1 cellular context compared by ENCODE assay signal in the genomic region with DNA sequence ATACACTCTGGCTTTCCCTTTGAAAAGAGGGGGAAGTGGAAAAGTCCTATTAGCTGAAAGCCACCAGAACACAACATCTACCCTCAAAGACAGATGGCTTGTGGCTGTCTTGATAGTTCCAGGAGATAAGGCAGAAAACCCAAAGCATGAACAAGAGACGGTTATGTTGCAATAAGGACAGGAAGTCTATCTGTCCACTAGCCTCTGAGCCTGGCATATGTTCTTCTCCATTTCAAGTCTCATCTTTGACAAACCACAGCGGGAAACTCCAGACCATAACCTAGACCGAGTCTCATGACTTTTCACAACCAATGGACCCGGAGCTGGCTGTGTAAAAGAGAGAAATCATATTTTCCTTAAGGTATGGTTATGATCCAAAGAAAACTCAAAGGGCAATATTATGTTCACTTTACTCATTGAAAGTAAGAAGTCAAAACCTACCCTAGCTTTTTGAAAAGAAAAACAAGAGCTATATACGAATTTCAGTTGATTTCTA.
A peak's percentile ranks its signal among the peaks of the same experiment; 100 is the strongest.
TF ChIP-seq lines count a peak whose summit lies in the region.

No MANE protein-coding gene starts in this region.

TF ChIP-seq in GM12878, 131 proteins besides CTCF, POLR2A, EP300 and RAD21 (continued from another document and continues in another):
- TF ChIP-seq, protein P1, sequence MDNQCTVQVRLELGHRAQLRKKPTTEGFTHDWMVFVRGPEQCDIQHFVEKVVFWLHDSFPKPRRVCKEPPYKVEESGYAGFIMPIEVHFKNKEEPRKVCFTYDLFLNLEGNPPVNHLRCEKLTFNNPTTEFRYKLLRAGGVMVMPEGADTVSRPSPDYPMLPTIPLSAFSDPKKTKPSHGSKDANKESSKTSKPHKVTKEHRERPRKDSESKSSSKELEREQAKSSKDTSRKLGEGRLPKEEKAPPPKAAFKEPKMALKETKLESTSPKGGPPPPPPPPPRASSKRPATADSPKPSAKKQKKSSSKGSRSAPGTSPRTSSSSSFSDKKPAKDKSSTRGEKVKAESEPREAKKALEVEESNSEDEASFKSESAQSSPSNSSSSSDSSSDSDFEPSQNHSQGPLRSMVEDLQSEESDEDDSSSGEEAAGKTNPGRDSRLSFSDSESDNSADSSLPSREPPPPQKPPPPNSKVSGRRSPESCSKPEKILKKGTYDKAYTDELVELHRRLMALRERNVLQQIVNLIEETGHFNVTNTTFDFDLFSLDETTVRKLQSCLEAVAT (IDR thresholded peaks at IDR 0.05) = no peak
- TF ChIP-seq, protein P2, sequence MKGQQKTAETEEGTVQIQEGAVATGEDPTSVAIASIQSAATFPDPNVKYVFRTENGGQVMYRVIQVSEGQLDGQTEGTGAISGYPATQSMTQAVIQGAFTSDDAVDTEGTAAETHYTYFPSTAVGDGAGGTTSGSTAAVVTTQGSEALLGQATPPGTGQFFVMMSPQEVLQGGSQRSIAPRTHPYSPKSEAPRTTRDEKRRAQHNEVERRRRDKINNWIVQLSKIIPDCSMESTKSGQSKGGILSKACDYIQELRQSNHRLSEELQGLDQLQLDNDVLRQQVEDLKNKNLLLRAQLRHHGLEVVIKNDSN (IDR thresholded peaks at IDR 0.05; ENCODE audit: borderline replicate concordance, extremely low read length, insufficient read depth, low read depth, low read length) = no peak
- TF ChIP-seq ZBED1 (IDR thresholded peaks at IDR 0.05; ENCODE audit: borderline replicate concordance) (peak; percentile 45; the same call in 1 of the 2 replicates), RELA (IDR thresholded peaks at IDR 0.05; ENCODE audit: borderline replicate concordance, partially characterized antibody) (peak; percentile 75), ATF7 (IDR thresholded peaks at IDR 0.05; ENCODE audit: low read depth) (peak; percentile 26; the same call in 1 of the 2 replicates), RAD51 (IDR thresholded peaks at IDR 0.05) (peak; percentile 33; the same call in 1 of the 2 replicates), NRF1 (conservative IDR thresholded peaks at IDR 0.05; ENCODE audit: low read depth, low read length) (no peak), BACH1 (IDR thresholded peaks at IDR 0.05; ENCODE audit: borderline replicate concordance) (0 out of 2 replicates have a peak, but pooled peaks have one; percentile 17), SPI1 (IDR thresholded peaks at IDR 0.05; ENCODE audit: borderline replicate concordance, insufficient read depth, low read depth, low read length) (peak; percentile 68), FOXM1 (IDR thresholded peaks at IDR 0.05; ENCODE audit: low read depth, low read length) (0 out of 2 replicates have a peak, but pooled peaks have one; percentile 33), SMAD1 (IDR thresholded peaks at IDR 0.05; ENCODE audit: low read depth, partially characterized antibody) (no peak)
- TF ChIP-seq, protein P3, sequence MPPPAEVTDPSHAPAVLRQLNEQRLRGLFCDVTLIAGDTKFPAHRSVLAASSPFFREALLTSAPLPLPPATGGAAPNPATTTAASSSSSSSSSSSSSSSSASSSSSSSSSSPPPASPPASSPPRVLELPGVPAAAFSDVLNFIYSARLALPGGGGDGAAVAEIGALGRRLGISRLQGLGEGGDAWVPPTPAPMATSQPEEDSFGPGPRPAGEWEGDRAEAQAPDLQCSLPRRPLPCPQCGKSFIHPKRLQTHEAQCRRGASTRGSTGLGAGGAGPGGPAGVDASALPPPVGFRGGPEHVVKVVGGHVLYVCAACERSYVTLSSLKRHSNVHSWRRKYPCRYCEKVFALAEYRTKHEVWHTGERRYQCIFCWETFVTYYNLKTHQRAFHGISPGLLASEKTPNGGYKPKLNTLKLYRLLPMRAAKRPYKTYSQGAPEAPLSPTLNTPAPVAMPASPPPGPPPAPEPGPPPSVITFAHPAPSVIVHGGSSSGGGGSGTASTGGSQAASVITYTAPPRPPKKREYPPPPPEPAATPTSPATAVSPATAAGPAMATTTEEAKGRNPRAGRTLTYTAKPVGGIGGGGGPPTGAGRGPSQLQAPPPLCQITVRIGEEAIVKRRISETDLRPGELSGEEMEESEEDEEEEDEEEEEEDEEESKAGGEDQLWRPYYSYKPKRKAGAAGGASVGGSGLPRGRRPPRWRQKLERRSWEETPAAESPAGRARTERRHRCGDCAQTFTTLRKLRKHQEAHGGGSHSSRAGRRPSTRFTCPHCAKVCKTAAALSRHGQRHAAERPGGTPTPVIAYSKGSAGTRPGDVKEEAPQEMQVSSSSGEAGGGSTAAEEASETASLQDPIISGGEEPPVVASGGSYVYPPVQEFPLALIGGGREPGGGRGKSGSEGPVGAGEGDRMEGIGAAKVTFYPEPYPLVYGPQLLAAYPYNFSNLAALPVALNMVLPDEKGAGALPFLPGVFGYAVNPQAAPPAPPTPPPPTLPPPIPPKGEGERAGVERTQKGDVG (CRISPR knock-in tag; IDR thresholded peaks at IDR 0.05) = no peak
- TF ChIP-seq, protein P4, sequence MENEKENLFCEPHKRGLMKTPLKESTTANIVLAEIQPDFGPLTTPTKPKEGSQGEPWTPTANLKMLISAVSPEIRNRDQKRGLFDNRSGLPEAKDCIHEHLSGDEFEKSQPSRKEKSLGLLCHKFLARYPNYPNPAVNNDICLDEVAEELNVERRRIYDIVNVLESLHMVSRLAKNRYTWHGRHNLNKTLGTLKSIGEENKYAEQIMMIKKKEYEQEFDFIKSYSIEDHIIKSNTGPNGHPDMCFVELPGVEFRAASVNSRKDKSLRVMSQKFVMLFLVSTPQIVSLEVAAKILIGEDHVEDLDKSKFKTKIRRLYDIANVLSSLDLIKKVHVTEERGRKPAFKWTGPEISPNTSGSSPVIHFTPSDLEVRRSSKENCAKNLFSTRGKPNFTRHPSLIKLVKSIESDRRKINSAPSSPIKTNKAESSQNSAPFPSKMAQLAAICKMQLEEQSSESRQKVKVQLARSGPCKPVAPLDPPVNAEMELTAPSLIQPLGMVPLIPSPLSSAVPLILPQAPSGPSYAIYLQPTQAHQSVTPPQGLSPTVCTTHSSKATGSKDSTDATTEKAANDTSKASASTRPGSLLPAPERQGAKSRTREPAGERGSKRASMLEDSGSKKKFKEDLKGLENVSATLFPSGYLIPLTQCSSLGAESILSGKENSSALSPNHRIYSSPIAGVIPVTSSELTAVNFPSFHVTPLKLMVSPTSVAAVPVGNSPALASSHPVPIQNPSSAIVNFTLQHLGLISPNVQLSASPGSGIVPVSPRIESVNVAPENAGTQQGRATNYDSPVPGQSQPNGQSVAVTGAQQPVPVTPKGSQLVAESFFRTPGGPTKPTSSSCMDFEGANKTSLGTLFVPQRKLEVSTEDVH (IDR thresholded peaks at IDR 0.05; ENCODE audit: low read depth, partially characterized antibody) = no peak
- TF ChIP-seq, protein P5, sequence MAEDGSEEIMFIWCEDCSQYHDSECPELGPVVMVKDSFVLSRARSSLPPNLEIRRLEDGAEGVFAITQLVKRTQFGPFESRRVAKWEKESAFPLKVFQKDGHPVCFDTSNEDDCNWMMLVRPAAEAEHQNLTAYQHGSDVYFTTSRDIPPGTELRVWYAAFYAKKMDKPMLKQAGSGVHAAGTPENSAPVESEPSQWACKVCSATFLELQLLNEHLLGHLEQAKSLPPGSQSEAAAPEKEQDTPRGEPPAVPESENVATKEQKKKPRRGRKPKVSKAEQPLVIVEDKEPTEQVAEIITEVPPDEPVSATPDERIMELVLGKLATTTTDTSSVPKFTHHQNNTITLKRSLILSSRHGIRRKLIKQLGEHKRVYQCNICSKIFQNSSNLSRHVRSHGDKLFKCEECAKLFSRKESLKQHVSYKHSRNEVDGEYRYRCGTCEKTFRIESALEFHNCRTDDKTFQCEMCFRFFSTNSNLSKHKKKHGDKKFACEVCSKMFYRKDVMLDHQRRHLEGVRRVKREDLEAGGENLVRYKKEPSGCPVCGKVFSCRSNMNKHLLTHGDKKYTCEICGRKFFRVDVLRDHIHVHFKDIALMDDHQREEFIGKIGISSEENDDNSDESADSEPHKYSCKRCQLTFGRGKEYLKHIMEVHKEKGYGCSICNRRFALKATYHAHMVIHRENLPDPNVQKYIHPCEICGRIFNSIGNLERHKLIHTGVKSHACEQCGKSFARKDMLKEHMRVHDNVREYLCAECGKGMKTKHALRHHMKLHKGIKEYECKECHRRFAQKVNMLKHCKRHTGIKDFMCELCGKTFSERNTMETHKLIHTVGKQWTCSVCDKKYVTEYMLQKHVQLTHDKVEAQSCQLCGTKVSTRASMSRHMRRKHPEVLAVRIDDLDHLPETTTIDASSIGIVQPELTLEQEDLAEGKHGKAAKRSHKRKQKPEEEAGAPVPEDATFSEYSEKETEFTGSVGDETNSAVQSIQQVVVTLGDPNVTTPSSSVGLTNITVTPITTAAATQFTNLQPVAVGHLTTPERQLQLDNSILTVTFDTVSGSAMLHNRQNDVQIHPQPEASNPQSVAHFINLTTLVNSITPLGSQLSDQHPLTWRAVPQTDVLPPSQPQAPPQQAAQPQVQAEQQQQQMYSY (CRISPR knock-in tag; IDR thresholded peaks at IDR 0.05) = no peak
- TF ChIP-seq, protein P6, sequence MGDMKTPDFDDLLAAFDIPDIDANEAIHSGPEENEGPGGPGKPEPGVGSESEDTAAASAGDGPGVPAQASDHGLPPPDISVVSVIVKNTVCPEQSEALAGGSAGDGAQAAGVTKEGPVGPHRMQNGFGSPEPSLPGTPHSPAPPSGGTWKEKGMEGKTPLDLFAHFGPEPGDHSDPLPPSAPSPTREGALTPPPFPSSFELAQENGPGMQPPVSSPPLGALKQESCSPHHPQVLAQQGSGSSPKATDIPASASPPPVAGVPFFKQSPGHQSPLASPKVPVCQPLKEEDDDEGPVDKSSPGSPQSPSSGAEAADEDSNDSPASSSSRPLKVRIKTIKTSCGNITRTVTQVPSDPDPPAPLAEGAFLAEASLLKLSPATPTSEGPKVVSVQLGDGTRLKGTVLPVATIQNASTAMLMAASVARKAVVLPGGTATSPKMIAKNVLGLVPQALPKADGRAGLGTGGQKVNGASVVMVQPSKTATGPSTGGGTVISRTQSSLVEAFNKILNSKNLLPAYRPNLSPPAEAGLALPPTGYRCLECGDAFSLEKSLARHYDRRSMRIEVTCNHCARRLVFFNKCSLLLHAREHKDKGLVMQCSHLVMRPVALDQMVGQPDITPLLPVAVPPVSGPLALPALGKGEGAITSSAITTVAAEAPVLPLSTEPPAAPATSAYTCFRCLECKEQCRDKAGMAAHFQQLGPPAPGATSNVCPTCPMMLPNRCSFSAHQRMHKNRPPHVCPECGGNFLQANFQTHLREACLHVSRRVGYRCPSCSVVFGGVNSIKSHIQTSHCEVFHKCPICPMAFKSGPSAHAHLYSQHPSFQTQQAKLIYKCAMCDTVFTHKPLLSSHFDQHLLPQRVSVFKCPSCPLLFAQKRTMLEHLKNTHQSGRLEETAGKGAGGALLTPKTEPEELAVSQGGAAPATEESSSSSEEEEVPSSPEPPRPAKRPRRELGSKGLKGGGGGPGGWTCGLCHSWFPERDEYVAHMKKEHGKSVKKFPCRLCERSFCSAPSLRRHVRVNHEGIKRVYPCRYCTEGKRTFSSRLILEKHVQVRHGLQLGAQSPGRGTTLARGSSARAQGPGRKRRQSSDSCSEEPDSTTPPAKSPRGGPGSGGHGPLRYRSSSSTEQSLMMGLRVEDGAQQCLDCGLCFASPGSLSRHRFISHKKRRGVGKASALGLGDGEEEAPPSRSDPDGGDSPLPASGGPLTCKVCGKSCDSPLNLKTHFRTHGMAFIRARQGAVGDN (IDR thresholded peaks at IDR 0.05) = peak; percentile 83
- TF ChIP-seq, protein P7, sequence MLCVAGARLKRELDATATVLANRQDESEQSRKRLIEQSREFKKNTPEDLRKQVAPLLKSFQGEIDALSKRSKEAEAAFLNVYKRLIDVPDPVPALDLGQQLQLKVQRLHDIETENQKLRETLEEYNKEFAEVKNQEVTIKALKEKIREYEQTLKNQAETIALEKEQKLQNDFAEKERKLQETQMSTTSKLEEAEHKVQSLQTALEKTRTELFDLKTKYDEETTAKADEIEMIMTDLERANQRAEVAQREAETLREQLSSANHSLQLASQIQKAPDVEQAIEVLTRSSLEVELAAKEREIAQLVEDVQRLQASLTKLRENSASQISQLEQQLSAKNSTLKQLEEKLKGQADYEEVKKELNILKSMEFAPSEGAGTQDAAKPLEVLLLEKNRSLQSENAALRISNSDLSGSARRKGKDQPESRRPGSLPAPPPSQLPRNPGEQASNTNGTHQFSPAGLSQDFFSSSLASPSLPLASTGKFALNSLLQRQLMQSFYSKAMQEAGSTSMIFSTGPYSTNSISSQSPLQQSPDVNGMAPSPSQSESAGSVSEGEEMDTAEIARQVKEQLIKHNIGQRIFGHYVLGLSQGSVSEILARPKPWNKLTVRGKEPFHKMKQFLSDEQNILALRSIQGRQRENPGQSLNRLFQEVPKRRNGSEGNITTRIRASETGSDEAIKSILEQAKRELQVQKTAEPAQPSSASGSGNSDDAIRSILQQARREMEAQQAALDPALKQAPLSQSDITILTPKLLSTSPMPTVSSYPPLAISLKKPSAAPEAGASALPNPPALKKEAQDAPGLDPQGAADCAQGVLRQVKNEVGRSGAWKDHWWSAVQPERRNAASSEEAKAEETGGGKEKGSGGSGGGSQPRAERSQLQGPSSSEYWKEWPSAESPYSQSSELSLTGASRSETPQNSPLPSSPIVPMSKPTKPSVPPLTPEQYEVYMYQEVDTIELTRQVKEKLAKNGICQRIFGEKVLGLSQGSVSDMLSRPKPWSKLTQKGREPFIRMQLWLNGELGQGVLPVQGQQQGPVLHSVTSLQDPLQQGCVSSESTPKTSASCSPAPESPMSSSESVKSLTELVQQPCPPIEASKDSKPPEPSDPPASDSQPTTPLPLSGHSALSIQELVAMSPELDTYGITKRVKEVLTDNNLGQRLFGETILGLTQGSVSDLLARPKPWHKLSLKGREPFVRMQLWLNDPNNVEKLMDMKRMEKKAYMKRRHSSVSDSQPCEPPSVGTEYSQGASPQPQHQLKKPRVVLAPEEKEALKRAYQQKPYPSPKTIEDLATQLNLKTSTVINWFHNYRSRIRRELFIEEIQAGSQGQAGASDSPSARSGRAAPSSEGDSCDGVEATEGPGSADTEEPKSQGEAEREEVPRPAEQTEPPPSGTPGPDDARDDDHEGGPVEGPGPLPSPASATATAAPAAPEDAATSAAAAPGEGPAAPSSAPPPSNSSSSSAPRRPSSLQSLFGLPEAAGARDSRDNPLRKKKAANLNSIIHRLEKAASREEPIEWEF (IDR thresholded peaks at IDR 0.05; ENCODE audit: insufficient replicate concordance, low read depth, low read length) = peak; percentile 24
- TF ChIP-seq, protein P8, sequence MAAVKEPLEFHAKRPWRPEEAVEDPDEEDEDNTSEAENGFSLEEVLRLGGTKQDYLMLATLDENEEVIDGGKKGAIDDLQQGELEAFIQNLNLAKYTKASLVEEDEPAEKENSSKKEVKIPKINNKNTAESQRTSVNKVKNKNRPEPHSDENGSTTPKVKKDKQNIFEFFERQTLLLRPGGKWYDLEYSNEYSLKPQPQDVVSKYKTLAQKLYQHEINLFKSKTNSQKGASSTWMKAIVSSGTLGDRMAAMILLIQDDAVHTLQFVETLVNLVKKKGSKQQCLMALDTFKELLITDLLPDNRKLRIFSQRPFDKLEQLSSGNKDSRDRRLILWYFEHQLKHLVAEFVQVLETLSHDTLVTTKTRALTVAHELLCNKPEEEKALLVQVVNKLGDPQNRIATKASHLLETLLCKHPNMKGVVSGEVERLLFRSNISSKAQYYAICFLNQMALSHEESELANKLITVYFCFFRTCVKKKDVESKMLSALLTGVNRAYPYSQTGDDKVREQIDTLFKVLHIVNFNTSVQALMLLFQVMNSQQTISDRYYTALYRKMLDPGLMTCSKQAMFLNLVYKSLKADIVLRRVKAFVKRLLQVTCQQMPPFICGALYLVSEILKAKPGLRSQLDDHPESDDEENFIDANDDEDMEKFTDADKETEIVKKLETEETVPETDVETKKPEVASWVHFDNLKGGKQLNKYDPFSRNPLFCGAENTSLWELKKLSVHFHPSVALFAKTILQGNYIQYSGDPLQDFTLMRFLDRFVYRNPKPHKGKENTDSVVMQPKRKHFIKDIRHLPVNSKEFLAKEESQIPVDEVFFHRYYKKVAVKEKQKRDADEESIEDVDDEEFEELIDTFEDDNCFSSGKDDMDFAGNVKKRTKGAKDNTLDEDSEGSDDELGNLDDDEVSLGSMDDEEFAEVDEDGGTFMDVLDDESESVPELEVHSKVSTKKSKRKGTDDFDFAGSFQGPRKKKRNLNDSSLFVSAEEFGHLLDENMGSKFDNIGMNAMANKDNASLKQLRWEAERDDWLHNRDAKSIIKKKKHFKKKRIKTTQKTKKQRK (IDR thresholded peaks at IDR 0.05; ENCODE audit: low read depth, low read length) = no peak
